Comparison of ENCODE assay signal across 10 cellular contexts in genomic region chr19:6769006-6769637, GRCh38. TPM values are rescaled to one million over a fixed set of nuclear protein-coding genes. Genes with fewer than 3 reads are reported as not detected.
A peak's percentile ranks its signal among the peaks of the same experiment; 100 is the strongest.
DNase-seq lines count a peak whose midpoint lies in the region; ATAC-seq, FAIRE-seq and TF ChIP-seq lines count a peak whose summit lies in the region.
"Had no signal": no experiment of that assay in that cellular context is flagged by ENCODE, and none has a peak within 500 bp of the region (broad histone marks: within the 10 kb centered on the region; RNA-seq: fewer than 3 reads in every experiment).

No MANE protein-coding gene starts in this region.

- H3K27ac ChIP-seq in substantia nigra (ENCODE audit: low read depth, low read length, poor library complexity, severe bottlenecking) = no peak overlapping the region
- H3K27ac ChIP-seq: SJCRH30 had no signal

- DNase-seq in DMS 273 (lab: John Stamatoyannopoulos, UW; ENCODE audit: unreplicated experiment) = peak; percentile 42
- DNase-seq in DMS 273 treated with DMSO at 0.1 percent for 48 hours (lab: John Stamatoyannopoulos, UW) = no peak
- no peak for DNase-seq in LNCaP clone FGC (ENCODE audit: low read depth)
- DNase-seq in bronchial epithelial cell (ENCODE audit: low read depth) = no peak
- DNase-seq in neural crest cell (ENCODE audit: low read depth, low spot score) = no peak
- no peak for DNase-seq in substantia nigra (lab: John Stamatoyannopoulos, UW)
- DNase-seq in DMS79 treated with DMSO at 0.1 percent for 48 hours (lab: John Stamatoyannopoulos, UW) = no peak

- H3K9me3 Mint-ChIP-seq in neural crest cell = no peaks in the 10 kb centered on the region

- peaks cover 13% of the 10 kb centered on the region for H3K4me1 Mint-ChIP-seq in neural crest cell

- no peak for FAIRE-seq in bronchial epithelial cell (lab: Jason Lieb, UNC)
- FAIRE-seq: A204.1 had no signal

- no peaks in the 10 kb centered on the region for H3K36me3 Mint-ChIP-seq in neural crest cell (ENCODE audit: low read depth)

- no peak overlapping the region for H3K27ac Mint-ChIP-seq in neural crest cell (ENCODE audit: unreplicated experiment)

- ATAC-seq in HG02970 (IDR thresholded peaks at IDR 0.05; ENCODE audit: low FRiP score, unreplicated experiment) = no peak

- peaks cover 59% of the 10 kb centered on the region for H3K27me3 Mint-ChIP-seq in neural crest cell (ENCODE audit: low read depth)

- no peaks in the 10 kb centered on the region for H3K27me3 ChIP-seq in bronchial epithelial cell (ENCODE audit: control insufficient read depth, insufficient read depth, low read length)
- H3K27me3 ChIP-seq: SJCRH30 had no signal

- H3K36me3 ChIP-seq in bronchial epithelial cell (ENCODE audit: control insufficient read depth, insufficient read depth, low read length) = no peaks in the 10 kb centered on the region
- H3K36me3 ChIP-seq: SJCRH30 had no signal

- TF ChIP-seq CTCF in LNCaP clone FGC (IDR thresholded peaks at IDR 0.05; ENCODE audit: control insufficient read depth, extremely low read depth, insufficient read depth) (0 out of 2 replicates have a peak, but pooled peaks have one; percentile 18), bronchial epithelial cell (IDR thresholded peaks at IDR 0.05; ENCODE audit: insufficient read depth, low read length, severe bottlenecking) (peak; percentile 23), neural crest cell (conservative IDR thresholded peaks at IDR 0.05) (peak; percentile 47)

- no peak overlapping the region for H3K4me3 Mint-ChIP-seq in neural crest cell

- H3K4me3 ChIP-seq in LNCaP clone FGC (ENCODE audit: low read depth, low read length) (no peak overlapping the region), bronchial epithelial cell (ENCODE audit: low read depth, low read length) (no peak overlapping the region)
- H3K4me3 ChIP-seq: SJCRH30 had no signal

RNA-seq across cellular contexts. Expression of gene SH2D3A, which starts 1.9 kb away (rescaled TPM):
- total RNA-seq in bronchial epithelial cell (69.6 and 88.5 TPM in 2 replicates), neural crest cell (not detected in 2 replicates)
- total RNA-seq: SJCRH30 had no signal

RNA-seq across cellular contexts. Expression of gene VAV1, which starts 3.4 kb away (rescaled TPM):
- 0.51 and 0.53 TPM in 2 replicates for total RNA-seq in bronchial epithelial cell
- not detected in 2 replicates for total RNA-seq in neural crest cell
- total RNA-seq: SJCRH30 had no signal

RNA-seq across cellular contexts. Expression of gene TRIP10, which starts 29.6 kb away (rescaled TPM):
- total RNA-seq in bronchial epithelial cell (67.7 and 79.5 TPM in 2 replicates), neural crest cell (19.0 and 20.6 TPM in 2 replicates)

RNA-seq across cellular contexts. Expression of gene GPR108, which starts 31.7 kb away (rescaled TPM):
- 87.7 and 99.0 TPM in 2 replicates for total RNA-seq in bronchial epithelial cell
- 43.2 and 52.9 TPM in 2 replicates for total RNA-seq in neural crest cell

RNA-seq across cellular contexts. Expression of gene C3, which starts 48.7 kb away (rescaled TPM):
- total RNA-seq in bronchial epithelial cell (1.3 and 4.1 TPM in 2 replicates), neural crest cell (0.37 TPM in 1 of 2 replicates, not detected in the other)
- total RNA-seq: SJCRH30 had no signal

Comparison
In these comparisons a context has a peak if more than half of its experiments do, and no peak if none do; other contexts are left out.
1. RNA of gene SH2D3A, which starts 1.9 kb away (total RNA-seq): 69.6 to 88.5 TPM in bronchial epithelial cell; not detected in neural crest cell; every median in the first group is over 10 times any median in the second.
2. Peak in every context shown above with its lines, with median percentiles within 50 percentile points of each other: CTCF ChIP-seq.